In the genomic region with DNA sequence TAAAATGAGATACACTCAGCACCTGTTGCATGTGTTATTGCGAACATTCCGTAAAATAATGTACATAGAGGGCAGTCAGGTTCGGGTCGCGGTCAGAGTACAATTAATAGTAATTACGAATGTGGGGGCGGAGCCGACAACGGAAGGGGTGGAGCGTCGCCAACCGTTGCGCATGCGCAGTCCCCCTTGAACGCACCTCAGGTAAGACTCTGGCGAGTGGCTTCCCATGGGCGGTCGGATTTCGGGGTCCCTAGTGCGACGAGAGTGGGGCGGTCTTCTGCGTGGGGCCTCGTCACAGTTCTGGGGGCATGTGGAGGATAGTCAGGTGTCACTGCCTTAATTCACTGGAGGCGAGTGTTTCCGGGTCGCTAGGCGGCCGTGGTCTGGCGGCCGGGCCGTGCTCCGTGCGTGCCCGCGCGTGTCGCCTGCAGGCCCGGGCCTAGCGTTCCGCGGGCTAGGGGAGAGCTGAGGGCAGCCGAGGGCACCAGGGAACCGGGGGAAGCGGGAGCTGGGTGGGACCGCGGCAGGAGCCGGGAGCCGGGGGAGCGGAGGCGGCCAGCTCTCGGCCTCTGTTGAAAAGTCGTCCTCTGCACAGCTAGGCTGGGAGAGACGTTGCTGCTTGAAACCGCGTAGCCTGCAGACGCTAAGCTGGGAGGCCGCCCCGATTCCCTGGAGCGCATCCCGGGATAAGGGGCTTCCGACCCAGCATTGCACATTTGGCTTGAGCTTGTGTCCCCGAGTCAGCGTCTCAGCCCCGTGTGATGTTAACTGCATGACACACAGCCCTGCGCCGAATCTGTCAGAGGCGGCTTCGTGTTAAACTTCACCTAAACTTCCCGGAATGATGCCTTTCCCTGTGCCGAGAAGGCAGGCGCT, we compare ENCODE assay signal across 8 cellular contexts. TPM values are rescaled to one million over a fixed set of nuclear protein-coding genes. Genes with fewer than 3 reads are reported as not detected.
DNase-seq lines count a peak whose midpoint lies in the region; ATAC-seq, FAIRE-seq and TF ChIP-seq lines count a peak whose summit lies in the region.

A gene (plus strand): TSS at position 177 of the 876 bp plus-strand sequence. CDS start 3,209 bp downstream, outside the sequence.

- H3K9me3 Mint-ChIP-seq in T-cell = no peaks in the 10 kb centered on the region

- peaks cover 0 to 20% (median 7%) of the 10 kb centered on the region in 9 donors for H3K36me3 ChIP-seq in heart right ventricle
- H3K36me3 ChIP-seq in vagina = peaks cover 3 to 12% of the 10 kb centered on the region in 2 donors

- no peaks in the 10 kb centered on the region for H3K9me3 ChIP-seq in heart right ventricle
- H3K9me3 ChIP-seq in vagina = no peaks in the 10 kb centered on the region

- POLR2A ChIA-PET in T-cell (lab: Charles Lee) = interaction anchor here in 1 of 2 donors (0.6 to 1.1 kb wide), 3 partner anchors 32 to 1470 kb away, joined by 3 to 5 read pairs (median 3); a partner anchor contains a TSS

- TF ChIP-seq CTCF in heart right ventricle (IDR thresholded peaks at IDR 0.05) = no peak
- no peak for TF ChIP-seq CTCF in vagina (IDR thresholded peaks at IDR 0.05)

- H3K4me1 ChIP-seq in heart right ventricle = peaks cover 2 to 26% (median 17%) of the 10 kb centered on the region in 9 donors
- H3K4me1 ChIP-seq in vagina = peaks cover 21% of the 10 kb centered on the region

- H3K27me3 ChIP-seq in heart right ventricle = no peaks in the 10 kb centered on the region
- H3K27me3 ChIP-seq in vagina = no peaks in the 10 kb centered on the region

- H3K4me3 Mint-ChIP-seq in T-cell = peak within 1 kb of the TSS; percentile 86 to 99 (median 99)

- ATAC-seq in HG02852 (IDR thresholded peaks at IDR 0.05; ENCODE audit: unreplicated experiment) (peak; percentile 70), T-cell (replicated peaks in 1 of 4) (peak; percentile 87 to 92 (median 90)), heart right ventricle (peak; percentile 93 to 96 (median 94))

- peak; percentile 70 for DNase-seq in GM12892 (ENCODE audit: insufficient read length)
- peak; percentile 81 for DNase-seq in NCI-H146 (lab: John Stamatoyannopoulos, UW)
- peak; percentile 70 to 90 (median 84) for DNase-seq in T-cell
- DNase-seq in heart right ventricle = peak; percentile 86 to 88
- peak; percentile 78 for DNase-seq in putamen (ENCODE audit: low spot score)
- DNase-seq in vagina (ENCODE audit: extremely low spot score in 2 of 2) = no peak

- H3K36me3 Mint-ChIP-seq in T-cell = peaks cover 17% of the 10 kb centered on the region

- intact Hi-C loops in heart right ventricle (cut with DNase I) = loop anchor here in 2 of 10 donors (5.0 kb wide), 2 partner anchors 39 to 44 kb away; a partner anchor contains a TSS
- intact Hi-C loops in vagina (cut with DNase I) = no loop called here

- FAIRE-seq in GM12892 (lab: Jason Lieb, UNC) = peak; percentile 99

- TF ChIP-seq POLR2A in GM12892 (IDR thresholded peaks at IDR 0.05; ENCODE audit: low read depth, low read length) (peak; percentile 82), vagina (IDR thresholded peaks at IDR 0.05) (peak in 1 of 2 donors; percentile 80)

- CTCF ChIA-PET in T-cell (lab: Charles Lee) = interaction anchor here in 1 of 2 donors (0.5 to 0.8 kb wide), 3 partner anchors 22 to 47 kb away, joined by 3 to 7 read pairs (median 3); no protein-coding TSS in a partner anchor

- peak within 1 kb of the TSS; percentile 67 to 94 (median 80) for H3K4me3 ChIP-seq in heart right ventricle
- H3K4me3 ChIP-seq in vagina = peak within 1 kb of the TSS; percentile 81 to 93

- peaks cover 36 to 46% (median 38%) of the 10 kb centered on the region in 3 donors for H3K4me1 Mint-ChIP-seq in T-cell

- WGBS in adipose tissue, 3 donors = 0 to 1% (median 1%) methylated on average over 72 of the region's 72 CpGs
- 0 to 1% methylated on average over 72 of the region's 72 CpGs for WGBS in heart right ventricle, 2 donors

- H3K27me3 Mint-ChIP-seq in T-cell = no peaks in the 10 kb centered on the region

- H3K27ac ChIP-seq in adipose tissue (ENCODE audit: low read depth, low read length) = peak within 1 kb of the TSS; percentile 60
- H3K27ac ChIP-seq in heart right ventricle = peak within 1 kb of the TSS; percentile 33 to 94 (median 88)
- peak within 1 kb of the TSS; percentile 91 for H3K27ac ChIP-seq in vagina

- peak within 1 kb of the TSS; percentile 97 to 99 for H3K27ac Mint-ChIP-seq in T-cell

RNA-seq across cellular contexts. Expression of the gene that starts here (rescaled TPM):
- polyA plus RNA-seq in GM12892 (2012; ENCODE audit: missing spikeins) = 40.2 TPM
- total RNA-seq in T-cell (10 to 100 TPM; 23.9 to 40.1 (median 37.5) TPM), heart right ventricle (10 to 100 TPM; 54.2 to 68.2 (median 60.3) TPM), vagina (23.6 TPM)
- polyA plus RNA-seq in adipose tissue (10 to 100 TPM; 13.8 to 46.9 (median 21.6) TPM), heart right ventricle (100 to 1,000 TPM in 1 of 2 donors, 10 to 100 TPM in 1; 27.3 to 190 TPM)

Comparison
In these comparisons a context has a peak if more than half of its experiments do, and no peak if none do; other contexts are left out.
1. DNase-seq: peak in GM12892 (single experiment), NCI-H146 (single experiment), T-cell (34 of 34), heart right ventricle (2 of 2) and putamen (single experiment); none in vagina (0 of 2).
2. Peak in every context shown above with its lines, with median percentiles within 50 percentile points of each other: ATAC-seq and H3K27ac ChIP-seq.